ENCODE assay signal across 11 cellular contexts in genomic region chr1:149607803-149608145, GRCh38. TPM values are rescaled to one million over a fixed set of nuclear protein-coding genes. Genes with fewer than 3 reads are reported as not detected.
DNase-seq lines count a peak whose midpoint lies in the region; ATAC-seq and TF ChIP-seq lines count a peak whose summit lies in the region.
"Not testable (repeated sequence)": the region's sequence is repeated elsewhere in the genome, so short reads cannot be mapped to it uniquely, and the experiment has no call there.
"Had no signal": no experiment of that assay in that cellular context is flagged by ENCODE, and none has a peak within 500 bp of the region (broad histone marks: within the 10 kb centered on the region; RNA-seq: fewer than 3 reads in every experiment).

No MANE protein-coding gene starts in this region.

- CTCF ChIA-PET in RWPE1 (lab: Yijun Ruan, JAX), result not testable (repeated sequence)

- TF ChIP-seq CTCF in GM12875 (IDR thresholded peaks at IDR 0.05; ENCODE audit: borderline replicate concordance, insufficient read depth, low read depth, low read length); RWPE1 (conservative IDR thresholded peaks at IDR 0.05; ENCODE audit: low read depth); right atrium auricular region (IDR thresholded peaks at IDR 0.05): not testable (repeated sequence)

- not testable (repeated sequence) for H3K9me3 Mint-ChIP-seq in dendritic cell treated with granulocyte-macrophage colony-stimulating factor and Interleukin-4, amounts not matched to agents 40 ng/mL and 50 ng/mL, for 4 days; naive thymus-derived CD8-positive, alpha-beta T cell

- POLR2A ChIA-PET in RWPE1 (lab: Yijun Ruan, JAX; ENCODE audit: low non-redundant PET); naive thymus-derived CD8-positive, alpha-beta T cell (lab: Charles Lee): not testable (repeated sequence)

- not testable (repeated sequence) for DNase-seq in RWPE1 (ENCODE audit: low spot score); right atrium auricular region (ENCODE audit: low spot score)
- DNase-seq in activated T-cell treated with anti-CD3 and anti-CD28 coated beads, Interleukin-2, amount 50 U/mL, for 1 hour, result peak; percentile 59
- peak in 7 of 10 donors; percentile 15 to 64 (median 46) for DNase-seq in naive thymus-derived CD8-positive, alpha-beta T cell
- peak; percentile 23 for DNase-seq in stimulated activated CD4-positive, alpha-beta T cell treated with anti-CD3 and anti-CD28 coated beads, Interleukin-12 subunit alpha, Interleukin-12 subunit beta, amount 100 ng/mL, for 4 hours

- intact Hi-C loops in dendritic cell treated with granulocyte-macrophage colony-stimulating factor and Interleukin-4, amounts not matched to agents 40 ng/mL and 50 ng/mL, for 4 days (cut with micrococcal nuclease), result not testable (repeated sequence)

- not testable (repeated sequence) for H3K36me3 ChIP-seq in right atrium auricular region

- H3K27me3 ChIP-seq in right atrium auricular region, result not testable (repeated sequence)

- ATAC-seq in naive thymus-derived CD8-positive, alpha-beta T cell, result not testable (repeated sequence)

- H3K27ac Mint-ChIP-seq in dendritic cell treated with granulocyte-macrophage colony-stimulating factor and Interleukin-4, amounts not matched to agents 40 ng/mL and 50 ng/mL, for 4 days, result peak overlapping the region; percentile 43
- peak overlapping the region in 3 of 10 donors; percentile 76 to 90 (median 88) for H3K27ac Mint-ChIP-seq in naive thymus-derived CD8-positive, alpha-beta T cell

- H3K4me3 ChIP-seq in GM12875 (ENCODE audit: low read depth, low read length) (peak overlapping the region; percentile 50), right atrium auricular region (peak overlapping the region; percentile 34 to 45)

- H3K4me1 ChIP-seq in right atrium auricular region, result not testable (repeated sequence)

- peak overlapping the region; percentile 60 for H3K4me3 Mint-ChIP-seq in dendritic cell treated with granulocyte-macrophage colony-stimulating factor and Interleukin-4, amounts not matched to agents 40 ng/mL and 50 ng/mL, for 4 days
- peak overlapping the region in 5 of 10 donors; percentile 48 to 92 (median 74) for H3K4me3 Mint-ChIP-seq in naive thymus-derived CD8-positive, alpha-beta T cell

- not testable (repeated sequence) for H3K36me3 Mint-ChIP-seq in dendritic cell treated with granulocyte-macrophage colony-stimulating factor and Interleukin-4, amounts not matched to agents 40 ng/mL and 50 ng/mL, for 4 days (ENCODE audit: low read depth); naive thymus-derived CD8-positive, alpha-beta T cell

- H3K4me1 Mint-ChIP-seq in dendritic cell treated with granulocyte-macrophage colony-stimulating factor and Interleukin-4, amounts not matched to agents 40 ng/mL and 50 ng/mL, for 4 days (ENCODE audit: low read depth); naive thymus-derived CD8-positive, alpha-beta T cell: not testable (repeated sequence)

- H3K27me3 Mint-ChIP-seq in dendritic cell treated with granulocyte-macrophage colony-stimulating factor and Interleukin-4, amounts not matched to agents 40 ng/mL and 50 ng/mL, for 4 days; naive thymus-derived CD8-positive, alpha-beta T cell: not testable (repeated sequence)

- H3K9me3 ChIP-seq in right atrium auricular region, result not testable (repeated sequence)

- H3K27ac ChIP-seq in RWPE1 (peak overlapping the region; percentile 48), right atrium auricular region (peak overlapping the region in 1 of 2 donors; percentile 48)

RNA-seq across cellular contexts. Expression of gene PPIAL4C, which starts 24.1 kb away (rescaled TPM):
- total RNA-seq in right atrium auricular region, result not detected
- 1 to 10 TPM; 2.7 to 3.6 TPM for total RNA-seq in naive thymus-derived CD8-positive, alpha-beta T cell
- not detected for polyA plus RNA-seq in naive thymus-derived CD8-positive, alpha-beta T cell
- total RNA-seq: fibroblast of lung, HT-29, SK-MEL-5, subcutaneous adipose tissue had no signal
- polyA plus RNA-seq: fibroblast of lung had no signal
